8 cellular contexts compared by ENCODE assay signal in the genomic region with DNA sequence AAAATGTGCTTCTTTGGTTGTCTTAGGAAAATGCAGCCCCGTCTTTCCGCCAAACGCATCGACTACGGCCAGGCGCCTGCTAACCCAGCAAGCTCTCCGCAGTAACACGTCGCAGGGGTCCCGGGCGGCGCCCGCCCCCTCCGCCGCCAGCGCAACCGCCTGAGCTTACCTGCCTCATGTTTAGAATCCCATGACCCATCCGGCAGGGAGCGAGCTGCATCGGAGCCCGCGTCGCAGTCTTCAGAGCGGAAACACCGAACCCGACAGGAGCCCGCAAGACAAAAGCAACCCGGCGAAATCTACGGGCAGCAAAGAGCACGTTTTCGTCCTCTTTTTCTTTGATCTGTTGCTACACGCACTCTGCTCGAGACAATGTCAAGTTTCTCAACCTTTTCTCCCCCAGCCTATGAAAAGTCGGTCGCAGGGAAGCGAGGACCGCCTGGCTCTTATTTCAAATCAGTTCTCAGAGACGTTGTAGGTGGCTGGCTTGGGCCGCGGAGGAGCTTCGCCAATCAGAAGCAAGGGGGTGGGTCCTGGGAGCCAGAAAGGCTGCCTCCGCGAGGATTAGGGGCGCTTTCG. TPM values are rescaled to one million over a fixed set of nuclear protein-coding genes. Genes with fewer than 3 reads are reported as not detected.
A peak's percentile ranks its signal among the peaks of the same experiment; 100 is the strongest.
DNase-seq lines count a peak whose midpoint lies in the region; ATAC-seq and TF ChIP-seq lines count a peak whose summit lies in the region.

A gene with protein sequence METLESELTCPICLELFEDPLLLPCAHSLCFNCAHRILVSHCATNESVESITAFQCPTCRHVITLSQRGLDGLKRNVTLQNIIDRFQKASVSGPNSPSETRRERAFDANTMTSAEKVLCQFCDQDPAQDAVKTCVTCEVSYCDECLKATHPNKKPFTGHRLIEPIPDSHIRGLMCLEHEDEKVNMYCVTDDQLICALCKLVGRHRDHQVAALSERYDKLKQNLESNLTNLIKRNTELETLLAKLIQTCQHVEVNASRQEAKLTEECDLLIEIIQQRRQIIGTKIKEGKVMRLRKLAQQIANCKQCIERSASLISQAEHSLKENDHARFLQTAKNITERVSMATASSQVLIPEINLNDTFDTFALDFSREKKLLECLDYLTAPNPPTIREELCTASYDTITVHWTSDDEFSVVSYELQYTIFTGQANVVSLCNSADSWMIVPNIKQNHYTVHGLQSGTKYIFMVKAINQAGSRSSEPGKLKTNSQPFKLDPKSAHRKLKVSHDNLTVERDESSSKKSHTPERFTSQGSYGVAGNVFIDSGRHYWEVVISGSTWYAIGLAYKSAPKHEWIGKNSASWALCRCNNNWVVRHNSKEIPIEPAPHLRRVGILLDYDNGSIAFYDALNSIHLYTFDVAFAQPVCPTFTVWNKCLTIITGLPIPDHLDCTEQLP (minus strand): TSS at position 465 of the 579 bp plus-strand sequence. CDS start 53,038 bp downstream, outside the sequence.

- CTCF ChIA-PET in activated CD4-positive, alpha-beta memory T cell treated with anti-CD3 and anti-CD28 coated beads for 36 hours (lab: Charles Lee), result interaction anchor here (1.0 to 1.7 kb wide), 2 partner anchors 429 to 431 kb away, joined by 4 read pairs; no protein-coding TSS in a partner anchor
- CTCF ChIA-PET in activated CD4-positive, alpha-beta memory T cell treated with anti-CD3 and anti-CD28 coated beads, Interleukin-2, amount 10 ng/mL, durations not matched to agents 7 days and 5 days (lab: Charles Lee), result no interaction called here

- no peak within 1 kb of the TSS for H3K27ac Mint-ChIP-seq in activated CD4-positive, alpha-beta memory T cell treated with anti-CD3 and anti-CD28 coated beads for 36 hours
- H3K27ac Mint-ChIP-seq in activated CD4-positive, alpha-beta memory T cell treated with anti-CD3 and anti-CD28 coated beads, Interleukin-2, amount 10 ng/mL, durations not matched to agents 7 days and 5 days, result no peak within 1 kb of the TSS
- no peak within 1 kb of the TSS for H3K27ac Mint-ChIP-seq in activated T-helper 17 cell treated with anti-CD3 and anti-CD28 coated beads, Interleukin-2, amount 50 U/mL, for 72 hours
- H3K27ac Mint-ChIP-seq in neural crest cell (ENCODE audit: unreplicated experiment), result peak within 1 kb of the TSS; percentile 48

- intact Hi-C loops in activated CD4-positive, alpha-beta memory T cell treated with anti-CD3 and anti-CD28 coated beads for 36 hours (cut with micrococcal nuclease), result no loop called here

- ATAC-seq in activated T-helper 17 cell treated with anti-CD3 and anti-CD28 coated beads, Interleukin-2, amount 50 U/mL, for 72 hours (replicated peaks), result no peak
- no peak for ATAC-seq in GM21423 (IDR thresholded peaks at IDR 0.05; ENCODE audit: unreplicated experiment)

- peaks cover 4% of the 10 kb centered on the region for H3K4me1 Mint-ChIP-seq in activated CD4-positive, alpha-beta memory T cell treated with anti-CD3 and anti-CD28 coated beads for 36 hours (ENCODE audit: low read depth)
- no peaks in the 10 kb centered on the region for H3K4me1 Mint-ChIP-seq in activated CD4-positive, alpha-beta memory T cell treated with anti-CD3 and anti-CD28 coated beads, Interleukin-2, amount 10 ng/mL, durations not matched to agents 7 days and 5 days
- no peaks in the 10 kb centered on the region for H3K4me1 Mint-ChIP-seq in activated T-helper 17 cell treated with anti-CD3 and anti-CD28 coated beads, Interleukin-2, amount 50 U/mL, for 72 hours
- H3K4me1 Mint-ChIP-seq in neural crest cell, result peaks cover 55% of the 10 kb centered on the region

- peak within 1 kb of the TSS; percentile 13 for H3K4me3 Mint-ChIP-seq in activated CD4-positive, alpha-beta memory T cell treated with anti-CD3 and anti-CD28 coated beads for 36 hours
- no peak within 1 kb of the TSS for H3K4me3 Mint-ChIP-seq in activated CD4-positive, alpha-beta memory T cell treated with anti-CD3 and anti-CD28 coated beads, Interleukin-2, amount 10 ng/mL, durations not matched to agents 7 days and 5 days
- H3K4me3 Mint-ChIP-seq in activated T-helper 17 cell treated with anti-CD3 and anti-CD28 coated beads, Interleukin-2, amount 50 U/mL, for 72 hours, result peak within 1 kb of the TSS; percentile 53
- H3K4me3 Mint-ChIP-seq in neural crest cell, result peak within 1 kb of the TSS; percentile 88

- no peaks in the 10 kb centered on the region for H3K36me3 Mint-ChIP-seq in activated CD4-positive, alpha-beta memory T cell treated with anti-CD3 and anti-CD28 coated beads for 36 hours
- H3K36me3 Mint-ChIP-seq in activated CD4-positive, alpha-beta memory T cell treated with anti-CD3 and anti-CD28 coated beads, Interleukin-2, amount 10 ng/mL, durations not matched to agents 7 days and 5 days (ENCODE audit: low read depth), result no peaks in the 10 kb centered on the region
- H3K36me3 Mint-ChIP-seq in activated T-helper 17 cell treated with anti-CD3 and anti-CD28 coated beads, Interleukin-2, amount 50 U/mL, for 72 hours (ENCODE audit: low read depth), result no peaks in the 10 kb centered on the region
- H3K36me3 Mint-ChIP-seq in neural crest cell (ENCODE audit: low read depth), result no peaks in the 10 kb centered on the region

- POLR2A ChIA-PET in activated CD4-positive, alpha-beta memory T cell treated with anti-CD3 and anti-CD28 coated beads for 36 hours (lab: Charles Lee), result no interaction called here
- POLR2A ChIA-PET in activated CD4-positive, alpha-beta memory T cell treated with anti-CD3 and anti-CD28 coated beads, Interleukin-2, amount 10 ng/mL, durations not matched to agents 7 days and 5 days (lab: Charles Lee), result no interaction called here

- no peaks in the 10 kb centered on the region for H3K9me3 Mint-ChIP-seq in activated CD4-positive, alpha-beta memory T cell treated with anti-CD3 and anti-CD28 coated beads for 36 hours
- no peaks in the 10 kb centered on the region for H3K9me3 Mint-ChIP-seq in activated CD4-positive, alpha-beta memory T cell treated with anti-CD3 and anti-CD28 coated beads, Interleukin-2, amount 10 ng/mL, durations not matched to agents 7 days and 5 days
- H3K9me3 Mint-ChIP-seq in activated T-helper 17 cell treated with anti-CD3 and anti-CD28 coated beads, Interleukin-2, amount 50 U/mL, for 72 hours, result no peaks in the 10 kb centered on the region
- no peaks in the 10 kb centered on the region for H3K9me3 Mint-ChIP-seq in neural crest cell

- no peak for TF ChIP-seq CTCF in neural crest cell (conservative IDR thresholded peaks at IDR 0.05)

- DNase-seq in activated CD4-positive, alpha-beta memory T cell treated with anti-CD3 and anti-CD28 coated beads for 36 hours, result peak; percentile 8
- no peak for DNase-seq in activated CD4-positive, alpha-beta memory T cell treated with anti-CD3 and anti-CD28 coated beads, Interleukin-2, amount 10 ng/mL, durations not matched to agents 7 days and 5 days
- DNase-seq in NCI-H187 (lab: John Stamatoyannopoulos, UW), result peak; percentile 24 to 38
- DNase-seq in globus pallidus (ENCODE audit: low spot score), result peak; percentile 49
- DNase-seq in neural crest cell (ENCODE audit: low read depth, low spot score), result peak; percentile 46
- no peak for DNase-seq in GM19238 (ENCODE audit: insufficient read length, low spot score)

- peaks cover 23% of the 10 kb centered on the region for H3K27me3 Mint-ChIP-seq in activated CD4-positive, alpha-beta memory T cell treated with anti-CD3 and anti-CD28 coated beads for 36 hours
- peaks cover 27% of the 10 kb centered on the region for H3K27me3 Mint-ChIP-seq in activated CD4-positive, alpha-beta memory T cell treated with anti-CD3 and anti-CD28 coated beads, Interleukin-2, amount 10 ng/mL, durations not matched to agents 7 days and 5 days
- peaks cover 19% of the 10 kb centered on the region for H3K27me3 Mint-ChIP-seq in activated T-helper 17 cell treated with anti-CD3 and anti-CD28 coated beads, Interleukin-2, amount 50 U/mL, for 72 hours
- no peaks in the 10 kb centered on the region for H3K27me3 Mint-ChIP-seq in neural crest cell (ENCODE audit: low read depth)

RNA-seq across cellular contexts. Expression of the gene that starts here (rescaled TPM):
- under 1 TPM; 0.27 to 0.36 TPM for total RNA-seq in activated CD4-positive, alpha-beta memory T cell treated with anti-CD3 and anti-CD28 coated beads for 36 hours
- total RNA-seq in activated CD4-positive, alpha-beta memory T cell treated with anti-CD3 and anti-CD28 coated beads, Interleukin-2, amount 10 ng/mL, durations not matched to agents 7 days and 5 days, result under 1 TPM in 1 of 2 experiments, not detected in 1; 0.08 TPM
- 1 to 10 TPM in 1 of 2 donors, under 1 TPM in 1; 0.30 to 1.4 TPM for total RNA-seq in activated T-helper 17 cell treated with anti-CD3 and anti-CD28 coated beads, Interleukin-2, amount 50 U/mL, for 72 hours
- 47.1 and 48.1 TPM in 2 replicates for total RNA-seq in neural crest cell

Comparison
In these comparisons a context has a peak if more than half of its experiments do, and no peak if none do; other contexts are left out.
1. RNA of the gene that starts here (total RNA-seq): 47.1 to 48.1 TPM in neural crest cell; 0.30 to 1.4 TPM in activated T-helper 17 cell treated with anti-CD3 and anti-CD28 coated beads, Interleukin-2, amount 50 U/mL, for 72 hours, 0.27 to 0.36 TPM in activated CD4-positive, alpha-beta memory T cell treated with anti-CD3 and anti-CD28 coated beads for 36 hours and 0.08 TPM in activated CD4-positive, alpha-beta memory T cell treated with anti-CD3 and anti-CD28 coated beads, Interleukin-2, amount 10 ng/mL, durations not matched to agents 7 days and 5 days; every median in the first group is over 10 times any median in the second.
2. Peak in DNase-seq in activated CD4-positive, alpha-beta memory T cell treated with anti-CD3 and anti-CD28 coated beads for 36 hours; RNA of the gene not detected or under 1 TPM.
3. DNase-seq: peak in NCI-H187 (2 of 2), globus pallidus (single experiment) and neural crest cell (single experiment); none in activated CD4-positive, alpha-beta memory T cell treated with anti-CD3 and anti-CD28 coated beads, Interleukin-2, amount 10 ng/mL, durations not matched to agents 7 days and 5 days (single experiment) and GM19238 (single experiment).